ENCODE assay signal across 35 cellular contexts in genomic region chr17:39908789-39909352, GRCh38. TPM values are rescaled to one million over a fixed set of nuclear protein-coding genes. Genes with fewer than 3 reads are reported as not detected.
"Had no signal": no experiment of that assay in that cellular context is flagged by ENCODE, and none has a peak within 500 bp of the region (broad histone marks: within the 10 kb centered on the region; RNA-seq: fewer than 3 reads in every experiment).

No MANE protein-coding gene starts in this region.

- H3K4me1 ChIP-seq: esophagus squamous epithelium, gastrocnemius medialis, left lung, lower lobe of right lung had no signal

- H3K9me3 ChIP-seq: esophagus squamous epithelium, gastrocnemius medialis, heart right ventricle, left lung, lower lobe of right lung, mucosa of descending colon had no signal

- DNase-seq: cortex of kidney; effector CD8-positive, alpha-beta T cell; effector memory CD8-positive, alpha-beta T cell; endodermal cell; erythroblast; esophagus squamous epithelium; foreskin fibroblast; foreskin melanocyte; gastrocnemius medialis; glutamatergic neuron; head of caudate nucleus; heart right ventricle; hippocampal formation; left cardiac atrium; left lung; left ventricle myocardium superior; lower lobe of right lung; mesenchymal stem cell; mucosa of descending colon; naive B cell; naive thymus-derived CD8-positive, alpha-beta T cell had no signal

- H3K36me3 ChIP-seq: gastrocnemius medialis had no signal

- H3K9me3 Mint-ChIP-seq: dendritic cell treated with granulocyte-macrophage colony-stimulating factor and Interleukin-4, amounts not matched to agents 40 ng/mL and 50 ng/mL, for 4 days; effector memory CD8-positive, alpha-beta T cell; endodermal cell; mesothelial cell of epicardium; naive B cell; naive thymus-derived CD8-positive, alpha-beta T cell had no signal

- H3K27me3 ChIP-seq: esophagus squamous epithelium, gastrocnemius medialis, heart right ventricle, left lung had no signal

- H3K4me1 Mint-ChIP-seq: endodermal cell, mesothelial cell of epicardium had no signal

- H3K4me3 ChIP-seq: esophagus squamous epithelium, gastrocnemius medialis, heart right ventricle, left lung, lower lobe of right lung, mucosa of descending colon had no signal

- H3K4me3 Mint-ChIP-seq: dendritic cell treated with granulocyte-macrophage colony-stimulating factor and Interleukin-4, amounts not matched to agents 40 ng/mL and 50 ng/mL, for 4 days; effector memory CD8-positive, alpha-beta T cell; endodermal cell; mesothelial cell of epicardium; naive thymus-derived CD8-positive, alpha-beta T cell had no signal

- H3K27ac ChIP-seq: epithelial cell of prostate, esophagus squamous epithelium, gastrocnemius medialis, heart right ventricle, left lung, lower lobe of right lung had no signal

- FAIRE-seq: endometrium, islet of Langerhans, keratinocyte had no signal

- H3K27ac Mint-ChIP-seq: dendritic cell treated with granulocyte-macrophage colony-stimulating factor and Interleukin-4, amounts not matched to agents 40 ng/mL and 50 ng/mL, for 4 days; endodermal cell; mesothelial cell of epicardium had no signal

- ATAC-seq: effector memory CD8-positive, alpha-beta T cell; esophagus mucosa; gastrocnemius medialis; heart right ventricle; left cardiac atrium; left lung; left ventricle myocardium superior; lower lobe of right lung; mucosa of descending colon; naive thymus-derived CD8-positive, alpha-beta T cell had no signal

- H3K27me3 Mint-ChIP-seq: dendritic cell treated with granulocyte-macrophage colony-stimulating factor and Interleukin-4, amounts not matched to agents 40 ng/mL and 50 ng/mL, for 4 days; effector memory CD8-positive, alpha-beta T cell; naive B cell; naive thymus-derived CD8-positive, alpha-beta T cell had no signal

RNA-seq across cellular contexts. Expression of gene LRRC3C, which starts 18.7 kb away (rescaled TPM):
- total RNA-seq: dermis microvascular lymphatic vessel endothelial cell, endodermal cell, esophagus mucosa, esophagus squamous epithelium, gastrocnemius medialis, glomerular endothelial cell, heart right ventricle, kidney epithelial cell, left cardiac atrium, left lung, left ventricle myocardium superior, lower lobe of right lung, lung microvascular endothelial cell, mesenteric fat pad, mesothelial cell of epicardium, mucosa of descending colon, myocyte had no signal
- polyA plus RNA-seq: heart right ventricle; keratinocyte; naive thymus-derived CD8-positive, alpha-beta T cell had no signal

RNA-seq across cellular contexts. Expression of gene ZPBP2, which starts 40.9 kb away (rescaled TPM):
- total RNA-seq: dermis microvascular lymphatic vessel endothelial cell, endodermal cell, esophagus mucosa, esophagus squamous epithelium, gastrocnemius medialis, glomerular endothelial cell, heart right ventricle, kidney epithelial cell, left cardiac atrium, left lung, left ventricle myocardium superior, lower leg skin, lower lobe of right lung, lung microvascular endothelial cell, mesenteric fat pad, mesothelial cell of epicardium, mucosa of descending colon, myocyte had no signal
- polyA plus RNA-seq: heart right ventricle; keratinocyte; naive thymus-derived CD8-positive, alpha-beta T cell had no signal

RNA-seq across cellular contexts. Expression of gene IKZF3, which starts 44.8 kb away (rescaled TPM):
- total RNA-seq: dermis microvascular lymphatic vessel endothelial cell, glomerular endothelial cell, lung microvascular endothelial cell, myocyte had no signal
- polyA plus RNA-seq: keratinocyte had no signal
